8 cellular contexts compared by ENCODE assay signal in the genomic region with DNA sequence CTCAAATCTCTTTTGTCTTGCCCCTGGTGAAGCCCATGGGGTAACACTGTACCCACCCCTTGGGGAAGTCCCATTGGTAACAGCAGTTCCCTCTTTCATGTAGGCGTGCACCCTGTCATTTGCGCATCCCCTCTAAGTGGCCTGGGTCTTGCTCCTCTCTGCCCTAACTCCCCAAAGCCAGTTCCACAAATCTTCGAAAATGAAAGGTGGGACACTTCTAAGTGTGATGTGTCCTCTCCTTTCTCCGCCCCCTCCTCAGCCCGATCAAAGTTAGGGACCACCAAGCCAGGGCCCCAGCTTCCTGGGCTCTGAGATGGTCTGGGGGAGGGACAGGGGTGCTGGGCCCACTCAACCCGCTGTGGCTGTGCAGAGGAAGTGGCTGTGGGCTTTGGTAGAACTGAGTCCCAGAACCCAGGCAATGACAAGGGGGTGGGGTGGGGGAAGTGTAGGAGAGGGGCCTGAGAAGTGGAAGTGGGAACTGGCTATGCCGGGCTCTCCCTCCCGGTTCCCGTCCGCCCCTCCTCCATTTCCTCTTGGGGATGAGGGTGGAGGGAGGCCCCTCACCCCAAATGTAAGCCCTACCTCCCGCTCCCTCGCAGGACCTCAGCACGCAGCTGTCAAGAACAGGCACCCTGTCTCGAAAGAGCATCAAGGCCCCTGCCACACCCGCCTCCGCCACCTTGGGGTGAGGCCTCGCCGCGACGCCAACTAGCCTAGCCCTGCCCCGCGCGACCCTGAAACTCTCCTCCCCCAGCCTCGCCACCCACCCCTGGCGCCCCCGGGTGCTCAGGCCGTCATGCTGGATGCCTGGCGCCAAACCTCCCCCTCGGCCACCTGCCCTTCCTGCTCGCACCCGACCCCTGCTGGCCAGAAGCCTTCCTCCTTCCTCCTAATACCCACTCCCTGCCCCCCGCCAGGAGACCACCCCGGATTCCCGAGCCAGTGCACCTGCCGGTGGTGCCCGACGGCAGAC. TPM values are rescaled to one million over a fixed set of nuclear protein-coding genes. Genes with fewer than 3 reads are reported as not detected.
DNase-seq lines count a peak whose midpoint lies in the region; ATAC-seq and TF ChIP-seq lines count a peak whose summit lies in the region.
"Had no signal": no experiment of that assay in that cellular context is flagged by ENCODE, and none has a peak within 500 bp of the region (broad histone marks: within the 10 kb centered on the region; RNA-seq: fewer than 3 reads in every experiment).

No MANE protein-coding gene starts in this region.

- peaks cover 36% of the 10 kb centered on the region for H3K27me3 Mint-ChIP-seq in endodermal cell (ENCODE audit: insufficient read depth)
- H3K27me3 Mint-ChIP-seq in stimulated activated naive B cell treated with anti-CD40 and anti-IgM and Interleukin-4, amounts not matched to agents 10 μg/mL and 1 μg/mL and 100 μg/mL, for 72 hours, result peaks cover 13 to 17% of the 10 kb centered on the region in 2 donors

- CTCF ChIA-PET in PC-3 (lab: Charles Lee), result no interaction called here

- no peak overlapping the region for H3K4me2 ChIP-seq in PC-3 (ENCODE audit: low read length)

- H3K4me1 ChIP-seq in PC-3 (ENCODE audit: insufficient read depth, low read length) (no peaks in the 10 kb centered on the region; the same call in 1 of the 2 replicates), endodermal cell (ENCODE audit: control insufficient read depth, insufficient read depth, low read length) (peaks cover 3% of the 10 kb centered on the region)

- H3K9ac ChIP-seq in PC-3 (ENCODE audit: low read length) (no peak overlapping the region), endodermal cell (ENCODE audit: extremely low read depth, low read length, poor library complexity, severe bottlenecking) (no peak overlapping the region)

- H3K4me3 Mint-ChIP-seq in endodermal cell, result no peak overlapping the region
- peak overlapping the region; percentile 60 to 72 for H3K4me3 Mint-ChIP-seq in stimulated activated naive B cell treated with anti-CD40 and anti-IgM and Interleukin-4, amounts not matched to agents 10 μg/mL and 1 μg/mL and 100 μg/mL, for 72 hours

- ATAC-seq in GM18909 (IDR thresholded peaks at IDR 0.05; ENCODE audit: poor library complexity, unreplicated experiment), result peak; percentile 49
- ATAC-seq in PC-3, result no peak
- peak; percentile 82 to 85 for ATAC-seq in stimulated activated naive B cell treated with anti-CD40 and anti-IgM and Interleukin-4, amounts not matched to agents 10 μg/mL and 1 μg/mL and 100 μg/mL, for 72 hours (replicated peaks)
- ATAC-seq in GM21526 (IDR thresholded peaks at IDR 0.05; ENCODE audit: low FRiP score, unreplicated experiment), result no peak
- ATAC-seq in GM21381 (IDR thresholded peaks at IDR 0.05; ENCODE audit: unreplicated experiment), result no peak

- H3K36me3 Mint-ChIP-seq in endodermal cell (ENCODE audit: low read depth), result no peaks in the 10 kb centered on the region
- peaks cover 35 to 59% of the 10 kb centered on the region in 2 donors for H3K36me3 Mint-ChIP-seq in stimulated activated naive B cell treated with anti-CD40 and anti-IgM and Interleukin-4, amounts not matched to agents 10 μg/mL and 1 μg/mL and 100 μg/mL, for 72 hours

- H3K4me3 ChIP-seq in PC-3 (ENCODE audit: low read length) (no peak overlapping the region), endodermal cell (ENCODE audit: low read length) (no peak overlapping the region)

- H3K36me3 ChIP-seq in PC-3 (ENCODE audit: low read depth, low read length) (no peaks in the 10 kb centered on the region), endodermal cell (ENCODE audit: control insufficient read depth, insufficient read depth, low read length) (no peaks in the 10 kb centered on the region)

- DNase-seq in PC-3 (no peak), endodermal cell (peak; percentile 83), NCI-H128 (lab: John Stamatoyannopoulos, UW; ENCODE audit: unreplicated experiment) (no peak)
- peak; percentile 63 for DNase-seq in stimulated activated naive B cell treated with anti-CD40 and anti-IgM and Interleukin-4, amounts not matched to agents 10 μg/mL and 1 μg/mL and 100 μg/mL, for 72 hours

- TF ChIP-seq CTCF in PC-3 (conservative IDR thresholded peaks at IDR 0.05; ENCODE audit: low read depth, low read length) (peak; percentile 51; the same call in 1 of the 2 replicates), endodermal cell (conservative IDR thresholded peaks at IDR 0.05) (peak; percentile 53)

- peaks cover 10% of the 10 kb centered on the region for H3K27me3 ChIP-seq in PC-3 (ENCODE audit: low read length)
- H3K27me3 ChIP-seq in endodermal cell (ENCODE audit: control insufficient read depth, insufficient read depth, low read length, poor library complexity, severe bottlenecking), result peaks cover 29% of the 10 kb centered on the region

- WGBS in endodermal cell (ENCODE audit: insufficient coverage in 1 of 2, insufficient read length in 1 of 2), 2 experiments, result 90 to 98% methylated on average over 21 to 36 of the region's 37 CpGs

- no peaks in the 10 kb centered on the region for H4K20me1 ChIP-seq in PC-3 (ENCODE audit: low read length)

- intact Hi-C loops in PC-3 (cut with micrococcal nuclease), result no loop called here

- H3K9me3 ChIP-seq in PC-3 (ENCODE audit: low read length) (no peaks in the 10 kb centered on the region), endodermal cell (ENCODE audit: control insufficient read depth, low read length) (no peaks in the 10 kb centered on the region)

- H3K9me3 Mint-ChIP-seq in endodermal cell, result no peaks in the 10 kb centered on the region
- peaks cover 0 to 2% of the 10 kb centered on the region in 2 donors for H3K9me3 Mint-ChIP-seq in stimulated activated naive B cell treated with anti-CD40 and anti-IgM and Interleukin-4, amounts not matched to agents 10 μg/mL and 1 μg/mL and 100 μg/mL, for 72 hours

- H3K79me2 ChIP-seq in PC-3 (ENCODE audit: low read length), result no peaks in the 10 kb centered on the region

- no peak overlapping the region for H2AFZ ChIP-seq in PC-3 (ENCODE audit: low read length)

- no peaks in the 10 kb centered on the region for H3F3A ChIP-seq in PC-3 (ENCODE audit: low read length, unreplicated experiment)

- no peak overlapping the region for H3K27ac Mint-ChIP-seq in endodermal cell
- peak overlapping the region; percentile 91 for H3K27ac Mint-ChIP-seq in stimulated activated naive B cell treated with anti-CD40 and anti-IgM and Interleukin-4, amounts not matched to agents 10 μg/mL and 1 μg/mL and 100 μg/mL, for 72 hours

- no peaks in the 10 kb centered on the region for H3K9me2 ChIP-seq in PC-3 (replicated peaks; ENCODE audit: low read length)

- no TSS peak for BruUV-seq in PC-3 (replicated peaks; lab: Mats Ljungman, UMichigan)

- POLR2A ChIA-PET in PC-3 (lab: Charles Lee; ENCODE audit: unreplicated experiment), result no interaction called here

- H3K27ac ChIP-seq in PC-3 (ENCODE audit: low read length) (no peak overlapping the region), endodermal cell (ENCODE audit: low read depth, low read length) (no peak overlapping the region)

- H3K4me1 Mint-ChIP-seq in endodermal cell, result peaks cover 6% of the 10 kb centered on the region
- peaks cover 55 to 72% of the 10 kb centered on the region in 2 donors for H3K4me1 Mint-ChIP-seq in stimulated activated naive B cell treated with anti-CD40 and anti-IgM and Interleukin-4, amounts not matched to agents 10 μg/mL and 1 μg/mL and 100 μg/mL, for 72 hours

RNA-seq across cellular contexts. Expression of gene ABI3, which starts 8.7 kb away (rescaled TPM):
- total RNA-seq in PC-3 (2014; rRNA removed), result not detected in 2 replicates
- 1 to 10 TPM in 1 of 2 donors, under 1 TPM in 1; 0.58 to 1.7 TPM for total RNA-seq in endodermal cell
- polyA plus RNA-seq in endodermal cell (2013, experiment 1 of 2), result 0.64 TPM
- polyA plus RNA-seq in endodermal cell (2013, experiment 2 of 2), result 0.83 TPM

RNA-seq across cellular contexts. Expression of gene GNGT2, which starts 8.9 kb away (rescaled TPM):
- total RNA-seq in PC-3 (2014; rRNA removed) (0.40 TPM in 1 of 2 replicates, not detected in the other), endodermal cell (1 to 10 TPM in 1 of 2 donors, not detected in 1; 1.1 TPM)
- polyA plus RNA-seq in endodermal cell (2013, experiment 1 of 2), result not detected
- polyA plus RNA-seq in endodermal cell (2013, experiment 2 of 2), result 1.1 TPM

RNA-seq across cellular contexts. Expression of gene PHOSPHO1, which starts 11.4 kb away (rescaled TPM):
- 1.1 and 1.7 TPM in 2 replicates for total RNA-seq in PC-3 (2014; rRNA removed)
- total RNA-seq in endodermal cell, result 1 to 10 TPM in 1 of 2 donors, under 1 TPM in 1; 0.82 to 1.3 TPM
- polyA plus RNA-seq in endodermal cell (2013, experiment 1 of 2), result 0.43 TPM
- 0.87 TPM for polyA plus RNA-seq in endodermal cell (2013, experiment 2 of 2)
- total RNA-seq: subcutaneous adipose tissue had no signal

Comparison
In these comparisons a context has a peak if more than half of its experiments do, and no peak if none do; other contexts are left out.
1. ATAC-seq: peak in GM18909 (single experiment) and stimulated activated naive B cell treated with anti-CD40 and anti-IgM and Interleukin-4, amounts not matched to agents 10 μg/mL and 1 μg/mL and 100 μg/mL, for 72 hours (2 of 2); none in PC-3 (single experiment), GM21526 (single experiment) and GM21381 (single experiment).
2. DNase-seq: peak in endodermal cell (single experiment) and stimulated activated naive B cell treated with anti-CD40 and anti-IgM and Interleukin-4, amounts not matched to agents 10 μg/mL and 1 μg/mL and 100 μg/mL, for 72 hours (single experiment); none in PC-3 (single experiment) and NCI-H128 (single experiment).